Comparison of ENCODE assay signal across 8 cellular contexts in genomic region chr21:43812139-43812821, GRCh38. TPM values are rescaled to one million over a fixed set of nuclear protein-coding genes. Genes with fewer than 3 reads are reported as not detected.
DNase-seq lines count a peak whose midpoint lies in the region; TF ChIP-seq lines count a peak whose summit lies in the region.
"Had no signal": no experiment of that assay in that cellular context is flagged by ENCODE, and none has a peak within 500 bp of the region (broad histone marks: within the 10 kb centered on the region; RNA-seq: fewer than 3 reads in every experiment).

No MANE protein-coding gene starts in this region.

- WGBS in spleen, 5 donors, result 29 to 58% (median 36%) methylated on average over 17 to 27 of the region's 27 CpGs
- 71 to 78% methylated on average over 24 to 27 of the region's 27 CpGs for WGBS in testis, 2 donors

- H3K4me3 ChIP-seq in epithelial cell of esophagus (ENCODE audit: low read length) (peak overlapping the region; percentile 38), spleen (peak overlapping the region in 5 of 8 donors; percentile 6 to 54 (median 20)), testis (no peak overlapping the region)

- peak overlapping the region in 6 of 8 donors; percentile 36 to 77 (median 62) for H3K27ac ChIP-seq in spleen
- no peak overlapping the region for H3K27ac ChIP-seq in testis

- H3K36me3 ChIP-seq in spleen (peaks cover 0 to 9% (median 0%) of the 10 kb centered on the region in 6 donors), testis (ENCODE audit: low read depth, missing control alignments) (no peaks in the 10 kb centered on the region)

- DNase-seq in HPDE6-E6E7 (ENCODE audit: extremely low spot score) (peak; percentile 85), NCI-H524 (lab: John Stamatoyannopoulos, UW) (peak; percentile 82 to 93), epithelial cell of esophagus (ENCODE audit: low read depth) (peak; percentile 93), spleen (no peak), testis (no peak), NCI-H146 treated with DMSO at 0.1 percent for 48 hours (lab: John Stamatoyannopoulos, UW; ENCODE audit: unreplicated experiment) (no peak), NCI-H2081 treated with DMSO at 0.1 percent for 48 hours (lab: John Stamatoyannopoulos, UW) (no peak)
- DNase-seq: naive B cell had no signal

- intact Hi-C loops in spleen (cut with DNase I; ENCODE audit: low total_unique reads), result loop anchor here (10.0 kb wide), 1 partner anchor 123 kb away; no protein-coding TSS in a partner anchor
- intact Hi-C loops in testis (cut with DNase I; ENCODE audit: low total_unique reads), result no loop called here

- TF ChIP-seq POLR2A in spleen (IDR thresholded peaks at IDR 0.05), result no peak
- TF ChIP-seq POLR2A in testis (IDR thresholded peaks at IDR 0.05), result no peak

- H3K4me1 ChIP-seq in spleen (peaks cover 14 to 69% (median 40%) of the 10 kb centered on the region in 6 donors), testis (peaks cover 6% of the 10 kb centered on the region)

- TF ChIP-seq CTCF in epithelial cell of esophagus (IDR thresholded peaks at IDR 0.05; ENCODE audit: insufficient read depth, low read depth, low read length, missing control alignments) (no peak), spleen (IDR thresholded peaks at IDR 0.05 in 8 of 11, conservative IDR thresholded peaks at IDR 0.05 in 3 of 11) (no peak), testis (IDR thresholded peaks at IDR 0.05) (no peak)

- H3K27me3 ChIP-seq in spleen (replicated peaks in 1 of 7) (no peaks in the 10 kb centered on the region), testis (no peaks in the 10 kb centered on the region)

- no peaks in the 10 kb centered on the region for H3K9me3 ChIP-seq in spleen
- H3K9me3 ChIP-seq in testis, result no peaks in the 10 kb centered on the region

RNA-seq across cellular contexts. Expression of gene RRP1, which starts 22.9 kb away (rescaled TPM):
- total RNA-seq in spleen, result 10 to 100 TPM; 11.5 to 26.9 (median 20.5) TPM
- polyA plus RNA-seq in spleen, result 10 to 100 TPM; 12.6 to 18.8 (median 15.8) TPM
- 10 to 100 TPM; 33.6 to 40.2 TPM for total RNA-seq in testis
- 21.1 TPM for polyA plus RNA-seq in testis (ENCODE audit: insufficient read depth, low read depth, low replicate concordance)

RNA-seq across cellular contexts. Expression of gene CSTB, which starts 36.2 kb away (rescaled TPM):
- total RNA-seq in spleen, result 10 to 100 TPM; 10.5 to 36.6 (median 28.6) TPM
- 10 to 100 TPM; 39.6 to 93.8 (median 48.5) TPM for polyA plus RNA-seq in spleen
- total RNA-seq in testis, result 10 to 100 TPM; 23.9 to 31.0 TPM
- 49.5 TPM for polyA plus RNA-seq in testis (ENCODE audit: insufficient read depth, low read depth, low replicate concordance)

RNA-seq across cellular contexts. Expression of gene AGPAT3, which starts 52.7 kb away (rescaled TPM):
- total RNA-seq in spleen, result 10 to 100 TPM; 50.8 to 92.0 (median 64.5) TPM
- polyA plus RNA-seq in spleen, result 10 to 100 TPM in 1 of 3 donors, 1 to 10 TPM in 2; 6.9 to 20.7 (median 8.3) TPM
- total RNA-seq in testis, result 10 to 100 TPM; 64.5 to 77.5 TPM
- polyA plus RNA-seq in testis (ENCODE audit: insufficient read depth, low read depth, low replicate concordance), result 69.8 TPM

Comparison
In these comparisons a context has a peak if more than half of its experiments do, and no peak if none do; other contexts are left out.
1. DNase-seq: peak in HPDE6-E6E7 (single experiment), NCI-H524 (2 of 2) and epithelial cell of esophagus (single experiment); none in spleen (single experiment), testis (single experiment), NCI-H146 treated with DMSO at 0.1 percent for 48 hours (single experiment) and NCI-H2081 treated with DMSO at 0.1 percent for 48 hours (single experiment).
2. H3K4me3 ChIP-seq: peak in epithelial cell of esophagus (single experiment) and spleen (5 of 8); none in testis (0 of 2).
3. H3K27ac ChIP-seq: peak in spleen (6 of 8); none in testis (0 of 2).